ENCODE assay signal across 11 cellular contexts in the genomic region with DNA sequence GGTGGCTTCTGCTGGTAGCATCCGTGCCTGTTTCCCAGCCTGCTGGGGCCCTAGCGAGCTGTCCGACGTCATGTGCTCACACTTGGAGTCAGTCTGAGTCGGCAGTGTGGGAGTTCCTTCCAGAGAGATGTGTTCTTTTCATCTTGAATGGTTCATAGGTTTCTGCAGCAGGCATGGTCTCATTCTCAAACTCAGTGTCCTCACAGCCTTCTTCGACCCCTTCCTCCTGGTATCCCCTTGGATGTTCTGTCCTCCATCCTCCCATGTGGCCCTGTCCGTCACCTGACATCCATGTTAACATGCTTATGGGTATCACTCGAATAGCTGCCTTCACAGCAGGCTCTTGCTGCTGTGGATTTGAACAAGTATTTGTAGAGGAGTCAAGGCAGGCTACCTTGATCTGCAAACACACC. TPM values are rescaled to one million over a fixed set of nuclear protein-coding genes. Genes with fewer than 3 reads are reported as not detected.
DNase-seq lines count a peak whose midpoint lies in the region; ATAC-seq and TF ChIP-seq lines count a peak whose summit lies in the region.
"Had no signal": no experiment of that assay in that cellular context is flagged by ENCODE, and none has a peak within 500 bp of the region (broad histone marks: within the 10 kb centered on the region; RNA-seq: fewer than 3 reads in every experiment).

No MANE protein-coding gene starts in this region.

- TF ChIP-seq POLR2A in Peyer's patch (IDR thresholded peaks at IDR 0.05), result no peak

- H3K4me1 ChIP-seq in skeletal muscle tissue (ENCODE audit: control insufficient read depth in 3 of 3, insufficient read depth in 3 of 3, low read length in 3 of 3) (peaks cover 43 to 55% (median 46%) of the 10 kb centered on the region in 3 donors), Peyer's patch (peaks cover 0 to 34% (median 0%) of the 10 kb centered on the region in 4 donors)

- no peak overlapping the region for H3K27ac ChIP-seq in CD4-positive, alpha-beta T cell (ENCODE audit: low read depth, low read length)
- peak overlapping the region; percentile 70 for H3K27ac ChIP-seq in skeletal muscle tissue (ENCODE audit: low read depth, low read length)
- peak overlapping the region in 2 of 4 donors; percentile 2 to 62 for H3K27ac ChIP-seq in Peyer's patch

- no peak overlapping the region for H3K9ac ChIP-seq in skeletal muscle tissue (ENCODE audit: low read depth in 1 of 3, low read length in 3 of 3)

- H3K4me3 ChIP-seq in skeletal muscle tissue (ENCODE audit: low read length in 3 of 3) (no peak overlapping the region), Peyer's patch (no peak overlapping the region)

- H3K27me3 Mint-ChIP-seq in CD4-positive, alpha-beta T cell, result no peaks in the 10 kb centered on the region
- peaks cover 12% of the 10 kb centered on the region for H3K27me3 Mint-ChIP-seq in activated CD4-positive, alpha-beta memory T cell treated with anti-CD3 and anti-CD28 coated beads for 36 hours

- no peak for DNase-seq in CD4-positive, alpha-beta T cell
- peak; percentile 62 for DNase-seq in activated CD4-positive, alpha-beta memory T cell treated with anti-CD3 and anti-CD28 coated beads for 36 hours
- DNase-seq in left ventricle myocardium superior (peak; percentile 56), Peyer's patch (no peak), NCI-H1048 (lab: John Stamatoyannopoulos, UW) (no peak)
- DNase-seq: NCI-H1105; NCI-H82; stimulated activated naive B cell treated with anti-CD40 and anti-IgM and Interleukin-4, amounts not matched to agents 10 μg/mL and 1 μg/mL and 100 μg/mL, for 72 hours; SW 1271 had no signal

- CTCF ChIA-PET in CD4-positive, alpha-beta T cell (lab: Charles Lee), result interaction anchor here (0.9 kb wide), 1 partner anchor 21 kb away, joined by 3 read pairs; no protein-coding TSS in a partner anchor
- CTCF ChIA-PET in activated CD4-positive, alpha-beta memory T cell treated with anti-CD3 and anti-CD28 coated beads for 36 hours (lab: Charles Lee), result interaction anchor here (1.5 to 2.0 kb wide), 2 partner anchors 10 to 54 kb away, joined by 3 to 7 read pairs; no protein-coding TSS in a partner anchor

- no peak for ATAC-seq in CD4-positive, alpha-beta T cell (ENCODE audit: poor library complexity)
- ATAC-seq in left ventricle myocardium superior (no peak), HG02678 (IDR thresholded peaks at IDR 0.05; ENCODE audit: unreplicated experiment) (no peak)
- ATAC-seq: stimulated activated naive B cell treated with anti-CD40 and anti-IgM and Interleukin-4, amounts not matched to agents 10 μg/mL and 1 μg/mL and 100 μg/mL, for 72 hours had no signal

- H3K27me3 ChIP-seq in CD4-positive, alpha-beta T cell (ENCODE audit: control insufficient read depth, insufficient read depth, low read length), result no peaks in the 10 kb centered on the region
- no peaks in the 10 kb centered on the region for H3K27me3 ChIP-seq in skeletal muscle tissue (ENCODE audit: control insufficient read depth in 3 of 3, insufficient read depth in 3 of 3, low read length in 3 of 3)
- no peaks in the 10 kb centered on the region for H3K27me3 ChIP-seq in Peyer's patch

- no peaks in the 10 kb centered on the region for H3K36me3 ChIP-seq in skeletal muscle tissue (ENCODE audit: control insufficient read depth in 3 of 3, insufficient read depth in 3 of 3, low read length in 3 of 3)
- H3K36me3 ChIP-seq in Peyer's patch, result no peaks in the 10 kb centered on the region

- no peaks in the 10 kb centered on the region for H3K9me3 ChIP-seq in CD4-positive, alpha-beta T cell (ENCODE audit: control insufficient read depth, low read length)
- H3K9me3 ChIP-seq in skeletal muscle tissue (ENCODE audit: control insufficient read depth in 3 of 3, low read length in 3 of 3), result no peaks in the 10 kb centered on the region
- no peaks in the 10 kb centered on the region for H3K9me3 ChIP-seq in Peyer's patch

- peaks cover 9% of the 10 kb centered on the region for H3K36me3 Mint-ChIP-seq in CD4-positive, alpha-beta T cell (ENCODE audit: low read depth)
- H3K36me3 Mint-ChIP-seq in activated CD4-positive, alpha-beta memory T cell treated with anti-CD3 and anti-CD28 coated beads for 36 hours, result peaks cover 1% of the 10 kb centered on the region
- H3K36me3 Mint-ChIP-seq: stimulated activated naive B cell treated with anti-CD40 and anti-IgM and Interleukin-4, amounts not matched to agents 10 μg/mL and 1 μg/mL and 100 μg/mL, for 72 hours had no signal

- H3K4me3 Mint-ChIP-seq in CD4-positive, alpha-beta T cell, result peak overlapping the region; percentile 44
- no peak overlapping the region for H3K4me3 Mint-ChIP-seq in activated CD4-positive, alpha-beta memory T cell treated with anti-CD3 and anti-CD28 coated beads for 36 hours
- H3K4me3 Mint-ChIP-seq: stimulated activated naive B cell treated with anti-CD40 and anti-IgM and Interleukin-4, amounts not matched to agents 10 μg/mL and 1 μg/mL and 100 μg/mL, for 72 hours had no signal

- no peak for TF ChIP-seq CTCF in CD4-positive, alpha-beta T cell (IDR thresholded peaks at IDR 0.05)
- no peak for TF ChIP-seq CTCF in Peyer's patch (IDR thresholded peaks at IDR 0.05)

- H3K27ac Mint-ChIP-seq in CD4-positive, alpha-beta T cell, result peak overlapping the region; percentile 3
- H3K27ac Mint-ChIP-seq in activated CD4-positive, alpha-beta memory T cell treated with anti-CD3 and anti-CD28 coated beads for 36 hours, result peak overlapping the region; percentile 14
- H3K27ac Mint-ChIP-seq: stimulated activated naive B cell treated with anti-CD40 and anti-IgM and Interleukin-4, amounts not matched to agents 10 μg/mL and 1 μg/mL and 100 μg/mL, for 72 hours had no signal

- intact Hi-C loops in CD4-positive, alpha-beta T cell (cut with DNase I, micrococcal nuclease), result loop anchor here (5.0 kb wide), 3 partner anchors 52 to 168 kb away; a partner anchor contains a TSS
- intact Hi-C loops in activated CD4-positive, alpha-beta memory T cell treated with anti-CD3 and anti-CD28 coated beads for 36 hours (cut with micrococcal nuclease), result loop anchor here (5.0 kb wide), 4 partner anchors 188 to 458 kb away; a partner anchor contains a TSS
- intact Hi-C loops in left ventricle myocardium superior (cut with micrococcal nuclease), result no loop called here

- no peaks in the 10 kb centered on the region for H3K9me3 Mint-ChIP-seq in CD4-positive, alpha-beta T cell
- no peaks in the 10 kb centered on the region for H3K9me3 Mint-ChIP-seq in activated CD4-positive, alpha-beta memory T cell treated with anti-CD3 and anti-CD28 coated beads for 36 hours
- H3K9me3 Mint-ChIP-seq: stimulated activated naive B cell treated with anti-CD40 and anti-IgM and Interleukin-4, amounts not matched to agents 10 μg/mL and 1 μg/mL and 100 μg/mL, for 72 hours had no signal

- H3K4me1 Mint-ChIP-seq in CD4-positive, alpha-beta T cell (ENCODE audit: low read depth), result peaks cover 86% of the 10 kb centered on the region
- H3K4me1 Mint-ChIP-seq in activated CD4-positive, alpha-beta memory T cell treated with anti-CD3 and anti-CD28 coated beads for 36 hours (ENCODE audit: low read depth), result peaks cover 77% of the 10 kb centered on the region

- POLR2A ChIA-PET in CD4-positive, alpha-beta T cell (lab: Charles Lee), result interaction anchor here (1.6 kb wide), 1 partner anchor 10 kb away, joined by 4 read pairs; no protein-coding TSS in a partner anchor
- POLR2A ChIA-PET in activated CD4-positive, alpha-beta memory T cell treated with anti-CD3 and anti-CD28 coated beads for 36 hours (lab: Charles Lee), result no interaction called here

RNA-seq across cellular contexts. Expression of a gene that starts 51.0 kb away (rescaled TPM):
- 10 to 100 TPM; 51.9 to 52.7 TPM for total RNA-seq in CD4-positive, alpha-beta T cell
- 10 to 100 TPM; 28.4 to 30.1 TPM for total RNA-seq in activated CD4-positive, alpha-beta memory T cell treated with anti-CD3 and anti-CD28 coated beads for 36 hours
- total RNA-seq in left ventricle myocardium superior (26.0 TPM), skeletal muscle tissue (18.3 TPM), Peyer's patch (100 to 1,000 TPM in 1 of 4 donors, 10 to 100 TPM in 3; 24.8 to 128 (median 50.0) TPM)

Comparison
In these comparisons a context has a peak if more than half of its experiments do, and no peak if none do; other contexts are left out.
1. DNase-seq: peak in activated CD4-positive, alpha-beta memory T cell treated with anti-CD3 and anti-CD28 coated beads for 36 hours (single experiment) and left ventricle myocardium superior (single experiment); none in CD4-positive, alpha-beta T cell (0 of 10), Peyer's patch (0 of 3) and NCI-H1048 (single experiment).